31 cellular contexts compared by ENCODE assay signal in genomic region chr6:41446132-41446531, GRCh38.
"Had no signal": no experiment of that assay in that cellular context is flagged by ENCODE, and none has a peak within 500 bp of the region (broad histone marks: within the 10 kb centered on the region; RNA-seq: fewer than 3 reads in every experiment).

No MANE protein-coding gene starts in this region.

- H3K4me2 ChIP-seq: smooth muscle cell had no signal

- H3K9me3 Mint-ChIP-seq: naive thymus-derived CD8-positive, alpha-beta T cell; natural killer cell treated with Interleukin-12 subunit alpha and Interleukin-12 subunit beta and Interleukin-15 and Interleukin-18, amount 100 ng/mL, for 72 hours; nephron progenitor cell; neural crest cell; stimulated activated memory B cell treated with anti-CD40 and anti-IgM and Interleukin-4, amounts not matched to agents 10 μg/mL and 1 μg/mL and 100 μg/mL, for 72 hours; stimulated activated naive CD8-positive, alpha-beta T cell treated with anti-CD3 and anti-CD28 coated beads, Interleukin-15, amount 100 ng/mL, for 72 hours; type B pancreatic cell had no signal

- H3K9ac ChIP-seq: parathyroid adenoma had no signal

- H3K36me3 Mint-ChIP-seq: naive thymus-derived CD8-positive, alpha-beta T cell; natural killer cell treated with Interleukin-12 subunit alpha and Interleukin-12 subunit beta and Interleukin-15 and Interleukin-18, amount 100 ng/mL, for 72 hours; stimulated activated memory B cell treated with anti-CD40 and anti-IgM and Interleukin-4, amounts not matched to agents 10 μg/mL and 1 μg/mL and 100 μg/mL, for 72 hours; type B pancreatic cell had no signal

- H3K36me3 ChIP-seq: ovary, spleen, suprapubic skin, tibial artery, transverse colon, upper lobe of right lung, uterus had no signal

- H3K27ac Mint-ChIP-seq: naive thymus-derived CD8-positive, alpha-beta T cell; natural killer cell treated with Interleukin-12 subunit alpha and Interleukin-12 subunit beta and Interleukin-15 and Interleukin-18, amount 100 ng/mL, for 72 hours; nephron progenitor cell; progenitor cell of endocrine pancreas; stimulated activated memory B cell treated with anti-CD40 and anti-IgM and Interleukin-4, amounts not matched to agents 10 μg/mL and 1 μg/mL and 100 μg/mL, for 72 hours; type B pancreatic cell had no signal

- DNase-seq: naive thymus-derived CD8-positive, alpha-beta T cell; nephron progenitor cell; occipital lobe; psoas muscle; right cardiac atrium; spleen; stimulated activated CD4-positive, alpha-beta T cell treated with anti-CD3 and anti-CD28 coated beads, Interleukin-12 subunit alpha, Interleukin-12 subunit beta, amount 100 ng/mL, for 4 hours; stimulated activated CD4-positive, alpha-beta T cell treated with anti-CD3 and anti-CD28 coated beads, Interleukin-1b, Interleukin-23, amount 100 ng/mL, for 48 hours; stimulated activated CD4-positive, alpha-beta T cell treated with anti-CD3 and anti-CD28 coated beads, Interleukin-4, amount 100 ng/mL, for 1 hour; stimulated activated CD4-positive, alpha-beta T cell treated with anti-CD3 and anti-CD28 coated beads, Interleukin-4, amount 100 ng/mL, for 4 hours; stimulated activated CD8-positive, alpha-beta memory T cell treated with anti-CD3 and anti-CD28 coated beads, Interleukin-4, amount 100 ng/mL, for 48 hours; stimulated activated naive CD4-positive, alpha-beta T cell; stimulated activated naive CD8-positive, alpha-beta T cell treated with anti-CD3 and anti-CD28 coated beads, Interleukin-15, amount 100 ng/mL, for 72 hours; stimulated activated naive CD8-positive, alpha-beta T cell treated with anti-CD3 and anti-CD28 coated beads, Interleukin-15, Interleukin-2, amounts not matched to agents 100 U/mL and 50 U/mL, for 24 hours; substantia nigra; testis; tibial artery; transverse colon; upper lobe of right lung; uterus had no signal

- H3K27ac ChIP-seq: ovary, parathyroid adenoma, psoas muscle, skin epidermis, spleen, suprapubic skin, testis, tibial artery, upper lobe of right lung had no signal

- H3K4me3 ChIP-seq: ovary, psoas muscle, skin epidermis, smooth muscle cell, spleen, suprapubic skin, testis, tibial artery, transverse colon, upper lobe of right lung, uterus had no signal

- H3K9me3 ChIP-seq: ovary, psoas muscle, spleen, suprapubic skin, testis, tibial artery, transverse colon, upper lobe of right lung, uterus had no signal

- H3K4me3 Mint-ChIP-seq: naive thymus-derived CD8-positive, alpha-beta T cell; natural killer cell treated with Interleukin-12 subunit alpha and Interleukin-12 subunit beta and Interleukin-15 and Interleukin-18, amount 100 ng/mL, for 72 hours; nephron progenitor cell; neural crest cell; stimulated activated memory B cell treated with anti-CD40 and anti-IgM and Interleukin-4, amounts not matched to agents 10 μg/mL and 1 μg/mL and 100 μg/mL, for 72 hours; stimulated activated naive CD8-positive, alpha-beta T cell treated with anti-CD3 and anti-CD28 coated beads, Interleukin-15, amount 100 ng/mL, for 72 hours; type B pancreatic cell had no signal

- H3K79me2 ChIP-seq: parathyroid adenoma had no signal

- ATAC-seq: naive thymus-derived CD8-positive, alpha-beta T cell; natural killer cell treated with Interleukin-12 subunit alpha and Interleukin-12 subunit beta and Interleukin-15 and Interleukin-18, amount 100 ng/mL, for 72 hours; psoas muscle; right cardiac atrium; sciatic nerve; stimulated activated memory B cell treated with anti-CD40 and anti-IgM and Interleukin-4, amounts not matched to agents 10 μg/mL and 1 μg/mL and 100 μg/mL, for 72 hours; stimulated activated naive CD8-positive, alpha-beta T cell treated with anti-CD3 and anti-CD28 coated beads, Interleukin-15, amount 100 ng/mL, for 72 hours; stimulated activated naive CD8-positive, alpha-beta T cell treated with anti-CD3 and anti-CD28 coated beads, Interleukin-15, Interleukin-2, amounts not matched to agents 100 U/mL and 50 U/mL, for 24 hours; upper lobe of right lung had no signal

- H3K4me1 ChIP-seq: parathyroid adenoma had no signal

- H2AFZ ChIP-seq: parathyroid adenoma had no signal

- H3K27me3 Mint-ChIP-seq: progenitor cell of endocrine pancreas, type B pancreatic cell had no signal

- H3K27me3 ChIP-seq: ovary, testis, uterus had no signal
